In genomic region chr14:61213116-61213720, GRCh38 we compare ENCODE assay signal across 1 cellular context.
TF ChIP-seq lines count a peak whose summit lies in the region.

No MANE protein-coding gene starts in this region.

TF ChIP-seq in WTC11, 78 proteins besides CTCF, POLR2A, EP300 and RAD21 (continued from another document):
- no peak for TF ChIP-seq MLX (CRISPR knock-in tag; IDR thresholded peaks at IDR 0.05)
- TF ChIP-seq ZNF396 (CRISPR knock-in tag; IDR thresholded peaks at IDR 0.05; ENCODE audit: borderline replicate concordance): no peak
- no peak for TF ChIP-seq CREM (CRISPR knock-in tag; IDR thresholded peaks at IDR 0.05)
- no peak for TF ChIP-seq ZNF121 (CRISPR knock-in tag; IDR thresholded peaks at IDR 0.05)
- TF ChIP-seq NR2C2 (CRISPR knock-in tag; IDR thresholded peaks at IDR 0.05): no peak
- TF ChIP-seq, protein P1, sequence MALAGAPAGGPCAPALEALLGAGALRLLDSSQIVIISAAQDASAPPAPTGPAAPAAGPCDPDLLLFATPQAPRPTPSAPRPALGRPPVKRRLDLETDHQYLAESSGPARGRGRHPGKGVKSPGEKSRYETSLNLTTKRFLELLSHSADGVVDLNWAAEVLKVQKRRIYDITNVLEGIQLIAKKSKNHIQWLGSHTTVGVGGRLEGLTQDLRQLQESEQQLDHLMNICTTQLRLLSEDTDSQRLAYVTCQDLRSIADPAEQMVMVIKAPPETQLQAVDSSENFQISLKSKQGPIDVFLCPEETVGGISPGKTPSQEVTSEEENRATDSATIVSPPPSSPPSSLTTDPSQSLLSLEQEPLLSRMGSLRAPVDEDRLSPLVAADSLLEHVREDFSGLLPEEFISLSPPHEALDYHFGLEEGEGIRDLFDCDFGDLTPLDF (CRISPR knock-in tag; IDR thresholded peaks at IDR 0.05): no peak
- no peak for TF ChIP-seq OVOL2 (CRISPR knock-in tag; IDR thresholded peaks at IDR 0.05; ENCODE audit: borderline replicate concordance)
- no peak for TF ChIP-seq ZNF416 (CRISPR knock-in tag; IDR thresholded peaks at IDR 0.05)
- TF ChIP-seq ESRRA (CRISPR knock-in tag; IDR thresholded peaks at IDR 0.05; ENCODE audit: borderline replicate concordance): no peak
